8 cellular contexts compared by ENCODE assay signal in genomic region chr3:45688194-45688881, GRCh38. TPM values are rescaled to one million over a fixed set of nuclear protein-coding genes. Genes with fewer than 3 reads are reported as not detected.
DNase-seq lines count a peak whose midpoint lies in the region; ATAC-seq and TF ChIP-seq lines count a peak whose summit lies in the region.

No MANE protein-coding gene starts in this region.

- intact Hi-C loops in right lobe of liver (cut with DNase I), result no loop called here

- peak in 1 of 4 donors; percentile 0 for ATAC-seq in right lobe of liver
- no peak for ATAC-seq in activated CD4-positive, CD25-positive, alpha-beta regulatory T cell treated with anti-CD3 and anti-CD28 coated beads, Interleukin-2, amount 50 U/mL, for 24 hours

- WGBS in right lobe of liver (ENCODE audit: insufficient coverage, low coverage, low lambda C conversion rate, missing lambda C conversion rate), result under 1% methylated on average over 19 of the region's 35 CpGs
- 1% methylated on average over 35 of the region's 35 CpGs for WGBS in suprapubic skin

- no peak for TF ChIP-seq CTCF in Loucy (conservative IDR thresholded peaks at IDR 0.05; ENCODE audit: low read length)
- no peak for TF ChIP-seq CTCF in SU-DHL-6 (IDR thresholded peaks at IDR 0.05; ENCODE audit: insufficient read depth, low read length, poor library complexity, severe bottlenecking)
- no peak for TF ChIP-seq CTCF in right lobe of liver (IDR thresholded peaks at IDR 0.05)
- no peak for TF ChIP-seq CTCF in suprapubic skin (IDR thresholded peaks at IDR 0.05)

- TF ChIP-seq POLR2A in right lobe of liver (IDR thresholded peaks at IDR 0.05) (no peak), suprapubic skin (IDR thresholded peaks at IDR 0.05) (no peak)

- H3K4me2 ChIP-seq in Loucy (ENCODE audit: low read depth, low read length, poor library complexity, severe bottlenecking) (peak overlapping the region; percentile 73), SU-DHL-6 (ENCODE audit: low read depth, low read length, poor library complexity, severe bottlenecking) (peak overlapping the region; percentile 85)

- H2AFZ ChIP-seq in Loucy (ENCODE audit: low read length) (peak overlapping the region; percentile 90), SU-DHL-6 (ENCODE audit: low read depth, low read length, severe bottlenecking) (peak overlapping the region; percentile 99)

- peaks cover 41% of the 10 kb centered on the region for H3K79me2 ChIP-seq in Loucy (ENCODE audit: insufficient read depth, low read length)
- H3K79me2 ChIP-seq in SU-DHL-6 (ENCODE audit: insufficient read depth, low read length), result peaks cover 40% of the 10 kb centered on the region

- H3K9me3 ChIP-seq in Loucy (ENCODE audit: insufficient read depth, low read depth, low read length), result no peaks in the 10 kb centered on the region
- H3K9me3 ChIP-seq in SU-DHL-6 (ENCODE audit: insufficient read depth, low read length), result no peaks in the 10 kb centered on the region
- no peaks in the 10 kb centered on the region for H3K9me3 ChIP-seq in right lobe of liver
- no peaks in the 10 kb centered on the region for H3K9me3 ChIP-seq in suprapubic skin

- H4K20me1 ChIP-seq in Loucy (ENCODE audit: insufficient read depth, low read length, poor library complexity, severe bottlenecking), result peaks cover 39% of the 10 kb centered on the region
- H4K20me1 ChIP-seq in SU-DHL-6 (ENCODE audit: low read depth, low read length), result no peaks in the 10 kb centered on the region

- H3K9ac ChIP-seq in Loucy (ENCODE audit: low read depth, low read length, poor library complexity, severe bottlenecking), result peak overlapping the region; percentile 90
- peak overlapping the region; percentile 90 for H3K9ac ChIP-seq in SU-DHL-6 (ENCODE audit: low read length)

- peak overlapping the region; percentile 99 for H3K4me3 ChIP-seq in Loucy (ENCODE audit: low read length, poor library complexity, severe bottlenecking)
- peak overlapping the region; percentile 65 for H3K4me3 ChIP-seq in SU-DHL-6 (ENCODE audit: insufficient read depth, low read length, poor library complexity, severe bottlenecking)
- peak overlapping the region; percentile 87 to 95 (median 89) for H3K4me3 ChIP-seq in right lobe of liver
- peak overlapping the region; percentile 72 for H3K4me3 ChIP-seq in suprapubic skin

- peaks cover 16% of the 10 kb centered on the region for H3F3A ChIP-seq in Loucy (ENCODE audit: low read depth)
- H3F3A ChIP-seq in SU-DHL-6 (ENCODE audit: insufficient read depth), result peaks cover 6% of the 10 kb centered on the region; the same call in 1 of the 2 replicates

- no peak for TF ChIP-seq EP300 in suprapubic skin (IDR thresholded peaks at IDR 0.05)

- DNase-seq in activated effector memory CD4-positive, alpha-beta T cell treated with anti-CD3 and anti-CD28 coated beads, Interleukin-2, amount 50 U/mL, for 16 hours, result peak; percentile 74
- no peak for DNase-seq in activated effector memory CD4-positive, alpha-beta T cell treated with Interleukin-2 at 50 U/mL for 16 hours
- DNase-seq in cerebellum (ENCODE audit: low spot score) (peak; percentile 55), right lobe of liver (peak in 1 of 3 donors; percentile 61), suprapubic skin (ENCODE audit: low spot score in 2 of 2) (no peak)

- H3K36me3 ChIP-seq in Loucy (ENCODE audit: insufficient read depth, low read length) (peaks cover 13% of the 10 kb centered on the region; the same call in 1 of the 2 replicates), SU-DHL-6 (ENCODE audit: low read length) (no peaks in the 10 kb centered on the region), right lobe of liver (no peaks in the 10 kb centered on the region), suprapubic skin (no peaks in the 10 kb centered on the region)

- H3K27me3 ChIP-seq in Loucy (ENCODE audit: insufficient read depth, low read length, poor library complexity, severe bottlenecking), result peaks cover 7% of the 10 kb centered on the region
- no peaks in the 10 kb centered on the region for H3K27me3 ChIP-seq in SU-DHL-6 (ENCODE audit: low read length)
- no peaks in the 10 kb centered on the region for H3K27me3 ChIP-seq in right lobe of liver
- no peaks in the 10 kb centered on the region for H3K27me3 ChIP-seq in suprapubic skin

- H3K9me2 ChIP-seq in Loucy (replicated peaks; ENCODE audit: low read depth, low read length), result no peaks in the 10 kb centered on the region
- no peaks in the 10 kb centered on the region for H3K9me2 ChIP-seq in SU-DHL-6 (replicated peaks; ENCODE audit: insufficient read depth, low read length)

- H3K27ac ChIP-seq in SU-DHL-6 (ENCODE audit: low read depth, low read length), result peak overlapping the region; percentile 50; the same call in 1 of the 2 replicates
- peak overlapping the region in 2 of 3 donors; percentile 37 to 87 for H3K27ac ChIP-seq in right lobe of liver
- H3K27ac ChIP-seq in suprapubic skin, result peak overlapping the region; percentile 85

- peaks cover 32% of the 10 kb centered on the region for H3K4me1 ChIP-seq in Loucy (ENCODE audit: insufficient read depth, low read length, poor library complexity, severe bottlenecking)
- peaks cover 0 to 23% (median 5%) of the 10 kb centered on the region in 4 donors for H3K4me1 ChIP-seq in right lobe of liver
- H3K4me1 ChIP-seq in suprapubic skin, result peaks cover 57% of the 10 kb centered on the region

RNA-seq across cellular contexts. Expression of gene SACM1L, which starts 0.9 kb away (rescaled TPM):
- total RNA-seq in cerebellum (63.8 TPM), right lobe of liver (10 to 100 TPM; 16.8 to 23.9 (median 21.5) TPM), suprapubic skin (10 to 100 TPM; 22.8 to 48.9 (median 31.2) TPM)

Comparison
In these comparisons a context has a peak if more than half of its experiments do, and no peak if none do; other contexts are left out.
1. DNase-seq: peak in activated effector memory CD4-positive, alpha-beta T cell treated with anti-CD3 and anti-CD28 coated beads, Interleukin-2, amount 50 U/mL, for 16 hours (single experiment) and cerebellum (single experiment); none in activated effector memory CD4-positive, alpha-beta T cell treated with Interleukin-2 at 50 U/mL for 16 hours (single experiment) and suprapubic skin (0 of 2).
2. Peak in every context shown above with its lines, with median percentiles within 50 percentile points of each other: H3K4me3 ChIP-seq and H3K27ac ChIP-seq.